In the genomic region with DNA sequence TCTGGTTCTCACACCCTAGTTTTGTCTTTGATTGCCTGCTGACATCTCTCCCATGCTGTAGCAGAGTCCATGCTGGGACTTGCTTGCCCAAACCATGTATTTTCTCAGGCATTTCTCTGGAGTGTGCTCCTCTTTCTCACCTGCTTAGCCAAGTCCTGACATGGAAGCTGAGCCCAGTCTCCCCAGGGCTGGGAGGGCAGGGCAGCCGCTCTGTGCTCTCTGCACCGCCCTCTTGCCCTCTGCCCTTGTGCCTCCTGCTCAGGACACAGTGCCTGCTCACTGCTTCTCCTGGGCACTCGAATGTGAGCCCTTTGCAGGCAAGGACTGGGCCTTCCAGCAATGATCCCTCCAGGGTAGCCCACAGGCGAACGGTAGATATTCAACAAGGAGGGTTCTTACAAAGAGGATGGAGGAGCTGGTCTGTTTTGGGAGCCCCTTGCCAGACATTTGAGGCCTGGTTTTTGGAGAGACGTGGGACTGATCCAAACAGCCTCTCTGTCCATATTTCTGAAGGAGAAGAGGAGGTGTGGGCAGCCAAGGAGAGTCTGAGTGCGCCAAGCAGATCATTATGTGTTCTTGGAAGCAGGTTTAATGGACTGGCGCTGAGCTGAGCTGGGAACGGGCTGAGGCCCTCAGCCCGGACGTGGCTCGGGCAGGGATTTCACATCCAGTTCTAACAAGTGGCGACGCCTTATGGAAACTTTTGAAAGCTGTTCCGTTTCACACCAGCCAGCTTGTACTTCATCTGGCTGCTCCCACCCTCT, we compare ENCODE assay signal across 13 cellular contexts. TPM values are rescaled to one million over a fixed set of nuclear protein-coding genes. Genes with fewer than 3 reads are reported as not detected.
DNase-seq lines count a peak whose midpoint lies in the region; ATAC-seq and TF ChIP-seq lines count a peak whose summit lies in the region.
"Had no signal": no experiment of that assay in that cellular context is flagged by ENCODE, and none has a peak within 500 bp of the region (broad histone marks: within the 10 kb centered on the region; RNA-seq: fewer than 3 reads in every experiment).

No MANE protein-coding gene starts in this region.

- no peaks in the 10 kb centered on the region for H3K36me3 ChIP-seq in esophagus muscularis mucosa
- no peaks in the 10 kb centered on the region for H3K36me3 ChIP-seq in sigmoid colon

- H3K4me3 Mint-ChIP-seq in activated T-helper 2 cell treated with anti-CD3 and anti-CD28 coated beads, Interferon-gamma antibody, Interleukin-2, Interleukin-4, amounts not matched to agents 10 μg/mL and 5 μg/mL and 100 μg/mL, durations not matched to agents 14 hours and 24 hours and 36 hours (ENCODE audit: low read depth), result no peak overlapping the region
- H3K4me3 Mint-ChIP-seq: activated CD8-positive, alpha-beta memory T cell treated with anti-CD3 and anti-CD28 coated beads, Interleukin-2, amount 10 ng/mL, durations not matched to agents 7 days and 5 days; activated naive CD8-positive, alpha-beta T cell had no signal

- DNase-seq in AG10803 (ENCODE audit: low read depth) (peak; percentile 45), esophagus muscularis mucosa (ENCODE audit: extremely low spot score) (no peak), left colon (peak in 1 of 2 donors; percentile 12), sigmoid colon (peak; percentile 76), activated gamma-delta T cell treated with Interleukin-2 at 50 U/mL for 16 hours (no peak), activated gamma-delta T cell (lab: John Stamatoyannopoulos, UW) (no peak), SHP77 treated with DMSO at 0.1 percent for 48 hours (lab: John Stamatoyannopoulos, UW) (no peak)
- DNase-seq in activated T-helper 2 cell treated with anti-CD3 and anti-CD28 coated beads, Interferon-gamma antibody, Interleukin-2, Interleukin-4, amounts not matched to agents 10 μg/mL and 5 μg/mL and 100 μg/mL, durations not matched to agents 14 hours and 24 hours and 36 hours (ENCODE audit: low spot score), result no peak
- DNase-seq: activated CD8-positive, alpha-beta memory T cell treated with anti-CD3 and anti-CD28 coated beads, Interleukin-2, amount 10 ng/mL, durations not matched to agents 7 days and 5 days; NCI-H146 had no signal

- TF ChIP-seq POLR2A in esophagus muscularis mucosa (IDR thresholded peaks at IDR 0.05; ENCODE audit: low read depth) (no peak), sigmoid colon (IDR thresholded peaks at IDR 0.05) (no peak)

- peaks cover 11 to 59% (median 44%) of the 10 kb centered on the region in 4 donors for H3K4me1 ChIP-seq in esophagus muscularis mucosa
- H3K4me1 ChIP-seq in sigmoid colon, result peaks cover 0 to 26% (median 19%) of the 10 kb centered on the region in 4 donors

- no peaks in the 10 kb centered on the region for H3K4me1 Mint-ChIP-seq in activated T-helper 2 cell treated with anti-CD3 and anti-CD28 coated beads, Interferon-gamma antibody, Interleukin-2, Interleukin-4, amounts not matched to agents 10 μg/mL and 5 μg/mL and 100 μg/mL, durations not matched to agents 14 hours and 24 hours and 36 hours (ENCODE audit: low read depth)
- H3K4me1 Mint-ChIP-seq: activated CD8-positive, alpha-beta memory T cell treated with anti-CD3 and anti-CD28 coated beads, Interleukin-2, amount 10 ng/mL, durations not matched to agents 7 days and 5 days had no signal

- H3K9me3 Mint-ChIP-seq in activated T-helper 2 cell treated with anti-CD3 and anti-CD28 coated beads, Interferon-gamma antibody, Interleukin-2, Interleukin-4, amounts not matched to agents 10 μg/mL and 5 μg/mL and 100 μg/mL, durations not matched to agents 14 hours and 24 hours and 36 hours, result no peaks in the 10 kb centered on the region

- H3K27me3 ChIP-seq in esophagus muscularis mucosa (no peaks in the 10 kb centered on the region), sigmoid colon (no peaks in the 10 kb centered on the region)

- ATAC-seq in left colon, result peak; percentile 40
- ATAC-seq: A549; activated CD8-positive, alpha-beta memory T cell treated with anti-CD3 and anti-CD28 coated beads, Interleukin-2, amount 10 ng/mL, durations not matched to agents 7 days and 5 days had no signal

- no peaks in the 10 kb centered on the region for H3K9me3 ChIP-seq in esophagus muscularis mucosa
- no peaks in the 10 kb centered on the region for H3K9me3 ChIP-seq in sigmoid colon
- H3K9me3 ChIP-seq: A549 had no signal

- WGBS in esophagus muscularis mucosa, result 83% methylated on average over 15 of the region's 15 CpGs
- 73 to 83% methylated on average over 15 of the region's 15 CpGs for WGBS in sigmoid colon, 2 donors

- no peaks in the 10 kb centered on the region for H3K36me3 Mint-ChIP-seq in activated T-helper 2 cell treated with anti-CD3 and anti-CD28 coated beads, Interferon-gamma antibody, Interleukin-2, Interleukin-4, amounts not matched to agents 10 μg/mL and 5 μg/mL and 100 μg/mL, durations not matched to agents 14 hours and 24 hours and 36 hours (ENCODE audit: low read depth)
- H3K36me3 Mint-ChIP-seq: activated CD8-positive, alpha-beta memory T cell treated with anti-CD3 and anti-CD28 coated beads, Interleukin-2, amount 10 ng/mL, durations not matched to agents 7 days and 5 days; activated naive CD8-positive, alpha-beta T cell had no signal

- TF ChIP-seq CTCF in AG10803 (conservative IDR thresholded peaks at IDR 0.05; ENCODE audit: low read length) (peak; percentile 34), esophagus muscularis mucosa (IDR thresholded peaks at IDR 0.05) (no peak), sigmoid colon (IDR thresholded peaks at IDR 0.05) (no peak)

- H3K4me3 ChIP-seq in AG10803 (ENCODE audit: low read length), result no peak overlapping the region
- H3K4me3 ChIP-seq in esophagus muscularis mucosa, result no peak overlapping the region
- no peak overlapping the region for H3K4me3 ChIP-seq in sigmoid colon
- H3K4me3 ChIP-seq: A549 had no signal

- TF ChIP-seq EP300 in esophagus muscularis mucosa (IDR thresholded peaks at IDR 0.05) (no peak), sigmoid colon (IDR thresholded peaks at IDR 0.05) (no peak)

- no peak overlapping the region for H3K27ac Mint-ChIP-seq in activated T-helper 2 cell treated with anti-CD3 and anti-CD28 coated beads, Interferon-gamma antibody, Interleukin-2, Interleukin-4, amounts not matched to agents 10 μg/mL and 5 μg/mL and 100 μg/mL, durations not matched to agents 14 hours and 24 hours and 36 hours
- H3K27ac Mint-ChIP-seq: activated CD8-positive, alpha-beta memory T cell treated with anti-CD3 and anti-CD28 coated beads, Interleukin-2, amount 10 ng/mL, durations not matched to agents 7 days and 5 days; activated naive CD8-positive, alpha-beta T cell had no signal

- H3K27me3 Mint-ChIP-seq in activated T-helper 2 cell treated with anti-CD3 and anti-CD28 coated beads, Interferon-gamma antibody, Interleukin-2, Interleukin-4, amounts not matched to agents 10 μg/mL and 5 μg/mL and 100 μg/mL, durations not matched to agents 14 hours and 24 hours and 36 hours (ENCODE audit: low read depth), result peaks cover 20% of the 10 kb centered on the region

- intact Hi-C loops in esophagus muscularis mucosa (cut with DNase I), result no loop called here
- intact Hi-C loops in left colon (cut with DNase I, micrococcal nuclease), result no loop called here
- intact Hi-C loops in sigmoid colon (cut with DNase I), result no loop called here
- intact Hi-C loops in activated T-helper 2 cell treated with anti-CD3 and anti-CD28 coated beads, Interferon-gamma antibody, Interleukin-2, Interleukin-4, amounts not matched to agents 10 μg/mL and 5 μg/mL and 100 μg/mL, durations not matched to agents 14 hours and 24 hours and 36 hours (cut with micrococcal nuclease), result no loop called here

- H3K27ac ChIP-seq in esophagus muscularis mucosa (replicated peaks in 1 of 4), result peak overlapping the region; percentile 25 to 65 (median 60)
- H3K27ac ChIP-seq in sigmoid colon, result peak overlapping the region; percentile 38 to 59 (median 50)
- H3K27ac ChIP-seq: A549 had no signal

RNA-seq across cellular contexts. Expression of a gene that starts 4.0 kb away (rescaled TPM):
- total RNA-seq in esophagus muscularis mucosa (under 1 TPM in 2 of 4 donors, not detected in 2; 0.17 to 0.42 TPM), left colon (under 1 TPM in 1 of 2 donors, not detected in 1; 0.12 TPM), sigmoid colon (under 1 TPM in 1 of 4 donors, not detected in 3; 0.28 TPM)
- polyA plus RNA-seq in sigmoid colon, result under 1 TPM in 1 of 3 donors, not detected in 2; 0.01 TPM
- 0.09 TPM in 2 replicates for total RNA-seq in activated T-helper 2 cell treated with anti-CD3 and anti-CD28 coated beads, Interferon-gamma antibody, Interleukin-2, Interleukin-4, amounts not matched to agents 10 μg/mL and 5 μg/mL and 100 μg/mL, durations not matched to agents 14 hours and 24 hours and 36 hours
- total RNA-seq: mononuclear cell had no signal
- polyA plus RNA-seq: A549 had no signal

Comparison
In these comparisons a context has a peak if more than half of its experiments do, and no peak if none do; other contexts are left out.
1. DNase-seq: peak in AG10803 (single experiment) and sigmoid colon (single experiment); none in esophagus muscularis mucosa (single experiment), activated gamma-delta T cell treated with Interleukin-2 at 50 U/mL for 16 hours (single experiment), activated gamma-delta T cell (single experiment), activated T-helper 2 cell treated with anti-CD3 and anti-CD28 coated beads, Interferon-gamma antibody, Interleukin-2, Interleukin-4, amounts not matched to agents 10 μg/mL and 5 μg/mL and 100 μg/mL, durations not matched to agents 14 hours and 24 hours and 36 hours (single experiment) and SHP77 treated with DMSO at 0.1 percent for 48 hours (single experiment).